ENCODE assay signal across 19 cellular contexts in genomic region chr4:133136833-133137232, GRCh38. TPM values are rescaled to one million over a fixed set of nuclear protein-coding genes. Genes with fewer than 3 reads are reported as not detected.
DNase-seq lines count a peak whose midpoint lies in the region; ATAC-seq and TF ChIP-seq lines count a peak whose summit lies in the region.
"Had no signal": no experiment of that assay in that cellular context is flagged by ENCODE, and none has a peak within 500 bp of the region (broad histone marks: within the 10 kb centered on the region; RNA-seq: fewer than 3 reads in every experiment).

No MANE protein-coding gene starts in this region.

- H3K9me3 ChIP-seq in KOPT-K1 (ENCODE audit: insufficient read depth, low read length, poor library complexity, severe bottlenecking) = no peaks in the 10 kb centered on the region
- H3K9me3 ChIP-seq in MM.1S (replicated peaks; ENCODE audit: insufficient read depth, low read length) = no peaks in the 10 kb centered on the region
- H3K9me3 ChIP-seq in OCI-LY3 (ENCODE audit: insufficient read depth, low read length) = no peaks in the 10 kb centered on the region
- H3K9me3 ChIP-seq: BE2C, HAP-1 had no signal

- TF ChIP-seq CTCF in MM.1S (IDR thresholded peaks at IDR 0.05; ENCODE audit: low read length) = no peak
- no peak for TF ChIP-seq CTCF in OCI-LY3 (IDR thresholded peaks at IDR 0.05; ENCODE audit: low read depth, low read length)

- no peaks in the 10 kb centered on the region for H3K9me2 ChIP-seq in MM.1S (replicated peaks; ENCODE audit: insufficient read depth, low read length)

- 0 out of 2 replicates have a peak overlapping the region, but pooled peaks have one; percentile 3 for H3K4me2 ChIP-seq in MM.1S (ENCODE audit: low read depth, low read length)
- H3K4me2 ChIP-seq in OCI-LY3 (ENCODE audit: low read length) = 0 out of 2 replicates have a peak overlapping the region, but pooled peaks have one; percentile 0

- H3K36me3 ChIP-seq in KOPT-K1 (ENCODE audit: insufficient read depth, low read length) (no peaks in the 10 kb centered on the region), MM.1S (replicated peaks; ENCODE audit: insufficient read depth, low read length) (no peaks in the 10 kb centered on the region), OCI-LY3 (replicated peaks; ENCODE audit: low read depth, low read length) (no peaks in the 10 kb centered on the region)
- H3K36me3 ChIP-seq: BE2C, HAP-1 had no signal

- peak overlapping the region; percentile 53 for H3K27ac ChIP-seq in KOPT-K1 (ENCODE audit: low read depth, low read length, poor library complexity, severe bottlenecking)
- no peak overlapping the region for H3K27ac ChIP-seq in MM.1S (ENCODE audit: low read length)
- H3K27ac ChIP-seq in OCI-LY3 (ENCODE audit: low read length) = no peak overlapping the region
- H3K27ac ChIP-seq in temporal lobe (ENCODE audit: low read depth, low read length) = peak overlapping the region; percentile 20
- H3K27ac ChIP-seq: GM23248, HL-60 had no signal

- H3K4me1 ChIP-seq in MM.1S (ENCODE audit: low read length) (0 out of 2 replicates have a peak, but pooled peaks cover 6% of the 10 kb centered on the region), OCI-LY3 (ENCODE audit: low read length) (peaks cover 2% of the 10 kb centered on the region; the same call in 1 of the 2 replicates)

- no peaks in the 10 kb centered on the region for H4K20me1 ChIP-seq in MM.1S (ENCODE audit: insufficient read depth, low read length)
- no peaks in the 10 kb centered on the region for H4K20me1 ChIP-seq in OCI-LY3 (ENCODE audit: insufficient read depth, low read length)

- H3K27me3 ChIP-seq in MM.1S (replicated peaks; ENCODE audit: insufficient read depth, low read length) (no peaks in the 10 kb centered on the region), OCI-LY3 (ENCODE audit: low read depth, low read length) (no peaks in the 10 kb centered on the region)
- H3K27me3 ChIP-seq: BE2C had no signal

- H2AFZ ChIP-seq in MM.1S (ENCODE audit: low read length) (no peak overlapping the region), OCI-LY3 (ENCODE audit: low read depth, low read length) (peak overlapping the region; percentile 49; the same call in 1 of the 2 replicates)
- H2AFZ ChIP-seq: GM23248 had no signal

- H3K79me2 ChIP-seq in MM.1S (ENCODE audit: low read length) = no peaks in the 10 kb centered on the region
- no peaks in the 10 kb centered on the region for H3K79me2 ChIP-seq in OCI-LY3 (ENCODE audit: low read length)

- H3K4me3 ChIP-seq in MM.1S (ENCODE audit: low read length) (no peak overlapping the region), OCI-LY3 (ENCODE audit: low read length) (no peak overlapping the region)
- H3K4me3 ChIP-seq: GM23248, HAP-1 had no signal

- no peaks in the 10 kb centered on the region for H3F3A ChIP-seq in MM.1S (ENCODE audit: insufficient read depth, low read length)

- DNase-seq in MM.1S (peak; percentile 38), DMS153 (lab: John Stamatoyannopoulos, UW) (no peak)
- DNase-seq in stimulated activated naive CD4-positive, alpha-beta T cell treated with Interleukin-2 at 50 U/mL for 16 hours (lab: John Stamatoyannopoulos, UW) = no peak
- DNase-seq: ACHN; BE2C; C1 segment of cervical spinal cord; CD4-positive, CD25-positive, alpha-beta regulatory T cell; CD8-positive, alpha-beta memory T cell; COR-L47; DMS 273 treated with DMSO at 0.1 percent for 48 hours; GDM1; GM23248 had no signal

- H3K9ac ChIP-seq in MM.1S (ENCODE audit: low read length) = no peak overlapping the region
- H3K9ac ChIP-seq in OCI-LY3 (ENCODE audit: low read length) = no peak overlapping the region
- H3K9ac ChIP-seq: GM23248 had no signal

- ATAC-seq in GM18520 (IDR thresholded peaks at IDR 0.05; ENCODE audit: unreplicated experiment) = no peak

RNA-seq across cellular contexts. Expression of gene PCDH10, which starts 12.3 kb away (rescaled TPM):
- total RNA-seq in temporal lobe = 79.9 TPM
- total RNA-seq: CD4-positive, CD25-positive, alpha-beta regulatory T cell; CD8-positive, alpha-beta memory T cell; HT1080 had no signal

Comparison
In these comparisons a context has a peak if more than half of its experiments do, and no peak if none do; other contexts are left out.
1. H3K27ac ChIP-seq: peak in KOPT-K1 (single experiment) and temporal lobe (single experiment); none in MM.1S (single experiment) and OCI-LY3 (single experiment).